Comparison of ENCODE assay signal across 25 cellular contexts in the genomic region with DNA sequence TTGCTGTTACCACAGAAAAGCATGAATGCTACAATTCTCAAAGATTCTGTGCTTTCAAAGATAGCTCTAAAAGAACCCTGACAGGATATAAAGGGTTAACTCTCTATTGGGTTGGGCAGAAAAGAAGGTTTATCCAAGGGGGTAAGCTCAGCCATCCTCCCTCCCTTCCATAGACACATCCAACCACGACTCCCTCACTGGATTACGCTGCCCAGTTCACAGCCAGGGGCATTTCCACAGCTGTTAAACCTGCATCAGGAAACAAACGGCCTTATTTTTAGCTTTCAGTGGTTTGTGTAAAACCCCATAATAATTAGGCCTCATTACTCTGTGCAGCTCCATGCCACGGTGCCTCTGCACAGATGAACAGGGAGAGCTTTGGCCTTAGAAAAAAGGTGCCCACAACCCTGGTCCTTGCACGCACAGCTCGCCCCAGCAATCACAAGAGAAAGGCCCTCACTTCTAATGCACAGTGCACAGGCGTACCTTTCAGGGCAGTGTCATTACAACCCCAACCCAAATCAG.
DNase-seq lines count a peak whose midpoint lies in the region; ATAC-seq, FAIRE-seq and TF ChIP-seq lines count a peak whose summit lies in the region.
"Had no signal": no experiment of that assay in that cellular context is flagged by ENCODE, and none has a peak within 500 bp of the region (broad histone marks: within the 10 kb centered on the region; RNA-seq: fewer than 3 reads in every experiment).

No MANE protein-coding gene starts in this region.

- peak; percentile 38 for FAIRE-seq in islet of Langerhans (lab: Jason Lieb, UNC)
- FAIRE-seq: kidney had no signal

- H3K27me3 ChIP-seq in RWPE2 (ENCODE audit: insufficient read depth, poor library complexity, severe bottlenecking): peaks cover 2% of the 10 kb centered on the region
- H3K27me3 ChIP-seq: upper lobe of left lung had no signal

- H3K9me3 ChIP-seq in RWPE2 (ENCODE audit: severe bottlenecking): no peaks in the 10 kb centered on the region
- H3K9me3 ChIP-seq: upper lobe of left lung had no signal

- no peaks in the 10 kb centered on the region for H3K36me3 ChIP-seq in RWPE2 (ENCODE audit: low read depth)
- H3K36me3 ChIP-seq: upper lobe of left lung, WERI-Rb-1 had no signal

- ATAC-seq in RWPE2 (ENCODE audit: low read depth): 0 out of 3 replicates have a peak, but pooled peaks have one; percentile 23
- ATAC-seq in GM19455 (IDR thresholded peaks at IDR 0.05; ENCODE audit: unreplicated experiment): no peak
- no peak for ATAC-seq in HG02870 (IDR thresholded peaks at IDR 0.05; ENCODE audit: unreplicated experiment)
- ATAC-seq: activated naive CD8-positive, alpha-beta T cell treated with anti-CD3 and anti-CD28 coated beads, Interleukin-2, amount 50 U/mL, for 24 hours; activated T-cell treated with anti-CD3 and anti-CD28 coated beads, Interleukin-2, amount 50 U/mL, for 4 hours; naive thymus-derived CD4-positive, alpha-beta T cell had no signal

- no peak for TF ChIP-seq CTCF in RWPE2 (IDR thresholded peaks at IDR 0.05; ENCODE audit: poor library complexity, severe bottlenecking)

- no peaks in the 10 kb centered on the region for H3K4me1 ChIP-seq in RWPE2 (ENCODE audit: insufficient read depth, poor library complexity, severe bottlenecking)
- H3K4me1 ChIP-seq: upper lobe of left lung had no signal

- peak; percentile 63 for DNase-seq in G401 (ENCODE audit: low spot score)
- DNase-seq in NCI-H2081 treated with DMSO at 0.1 percent for 48 hours (lab: John Stamatoyannopoulos, UW): peak; percentile 79
- DNase-seq in RWPE2 (ENCODE audit: low spot score): no peak
- DNase-seq in globus pallidus (ENCODE audit: low spot score): no peak
- no peak for DNase-seq in activated CD4-positive, alpha-beta T cell treated with anti-CD3 and anti-CD28 coated beads for 48 hours
- DNase-seq: activated CD4-positive, alpha-beta T cell treated with anti-CD3 and anti-CD28 coated beads, Interleukin-2, amount 50 U/mL, for 1 hour; activated gamma-delta T cell treated with Interleukin-2 at 50 U/mL for 16 hours; activated naive CD8-positive, alpha-beta T cell treated with anti-CD3 and anti-CD28 coated beads, Interleukin-2, amount 50 U/mL, for 24 hours; activated T-cell treated with anti-CD3 and anti-CD28 coated beads, Interleukin-2, amount 50 U/mL, for 4 hours; kidney; midbrain; MM.1S; naive thymus-derived CD4-positive, alpha-beta T cell; NCI-H146; NCI-H2171; NCI-H524; stimulated activated CD4-positive, alpha-beta T cell treated with anti-CD3 and anti-CD28 coated beads, Interleukin-2, amount 100 ng/mL, for 24 hours; T-helper 9 cell; upper lobe of left lung; WERI-Rb-1 had no signal

- in situ Hi-C loops in G401 (cut with HindIII; ENCODE audit: low sequenced_read_pairs): no loop called here

- H3K27ac ChIP-seq in RWPE2 (ENCODE audit: poor library complexity, severe bottlenecking): no peak overlapping the region
- H3K27ac ChIP-seq: HL-60, KMS-11, upper lobe of left lung, WERI-Rb-1 had no signal

- no peak overlapping the region for H3K4me3 ChIP-seq in RWPE2 (ENCODE audit: severe bottlenecking)
- H3K4me3 ChIP-seq: upper lobe of left lung had no signal

Comparison
In these comparisons a context has a peak if more than half of its experiments do, and no peak if none do; other contexts are left out.
1. DNase-seq: peak in G401 (single experiment) and NCI-H2081 treated with DMSO at 0.1 percent for 48 hours (single experiment); none in RWPE2 (single experiment), globus pallidus (single experiment) and activated CD4-positive, alpha-beta T cell treated with anti-CD3 and anti-CD28 coated beads for 48 hours (single experiment).